Comparison of ENCODE assay signal across 18 cellular contexts in the genomic region with DNA sequence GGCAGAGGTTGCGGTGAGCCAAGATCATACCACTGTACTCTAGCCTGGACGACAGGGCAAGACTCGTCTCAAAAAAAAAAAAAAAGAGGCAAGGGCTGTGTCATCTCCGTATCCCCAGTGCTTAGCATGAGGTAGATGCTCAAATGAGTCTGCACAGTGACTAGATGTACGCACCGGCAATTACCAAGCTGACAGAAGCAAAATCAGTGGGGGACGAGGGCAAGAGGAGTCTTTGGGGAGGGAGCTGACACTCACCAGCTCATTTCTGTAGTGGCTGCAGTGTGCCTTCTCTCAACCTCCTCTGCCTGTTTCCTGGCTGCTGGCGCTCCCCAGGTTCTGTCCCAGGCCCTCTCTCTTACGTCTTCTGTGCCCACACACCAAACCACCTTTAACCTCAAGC.
DNase-seq lines count a peak whose midpoint lies in the region; ATAC-seq and TF ChIP-seq lines count a peak whose summit lies in the region.
"Had no signal": no experiment of that assay in that cellular context is flagged by ENCODE, and none has a peak within 500 bp of the region (broad histone marks: within the 10 kb centered on the region; RNA-seq: fewer than 3 reads in every experiment).

No MANE protein-coding gene starts in this region.

- H3K4me3 ChIP-seq in heart left ventricle = no peak overlapping the region
- H3K4me3 ChIP-seq in ascending aorta = no peak overlapping the region
- no peak overlapping the region for H3K4me3 ChIP-seq in upper lobe of left lung
- H3K4me3 ChIP-seq: skin epidermis had no signal

- H3K27me3 Mint-ChIP-seq in osteocyte (ENCODE audit: unreplicated experiment) = no peaks in the 10 kb centered on the region
- H3K27me3 Mint-ChIP-seq: CD4-positive, CD25-positive, alpha-beta regulatory T cell had no signal

- 87 to 91% (median 88%) methylated on average over 9 of the region's 9 CpGs for WGBS in heart left ventricle, 4 donors
- 91 to 94% methylated on average over 9 of the region's 9 CpGs for WGBS in upper lobe of left lung, 2 donors

- H3K9me3 ChIP-seq in heart left ventricle (no peaks in the 10 kb centered on the region), ascending aorta (no peaks in the 10 kb centered on the region), upper lobe of left lung (no peaks in the 10 kb centered on the region)

- H3K4me1 Mint-ChIP-seq in osteocyte (ENCODE audit: unreplicated experiment) = peaks cover 76% of the 10 kb centered on the region

- peak overlapping the region; percentile 68 for H3K27ac Mint-ChIP-seq in osteocyte (ENCODE audit: unreplicated experiment)

- no peak for TF ChIP-seq POLR2A in heart left ventricle (IDR thresholded peaks at IDR 0.05)
- no peak for TF ChIP-seq POLR2A in upper lobe of left lung (IDR thresholded peaks at IDR 0.05)

- no peak for TF ChIP-seq EP300 in upper lobe of left lung (IDR thresholded peaks at IDR 0.05)

- no peak overlapping the region for H3K4me3 Mint-ChIP-seq in osteocyte (ENCODE audit: unreplicated experiment)
- H3K4me3 Mint-ChIP-seq: CD4-positive, CD25-positive, alpha-beta regulatory T cell; mesothelial cell of epicardium had no signal

- ATAC-seq in heart left ventricle = no peak
- ATAC-seq in left cardiac atrium = no peak
- ATAC-seq in upper lobe of left lung (ENCODE audit: low FRiP score in 2 of 2) = no peak
- no peak for ATAC-seq in HG02973 (IDR thresholded peaks at IDR 0.05; ENCODE audit: unreplicated experiment)

- H3K4me1 ChIP-seq in heart left ventricle (peaks cover 26 to 99% (median 83%) of the 10 kb centered on the region in 12 donors), ascending aorta (peaks cover 36 to 84% of the 10 kb centered on the region in 2 donors), upper lobe of left lung (peaks cover 46 to 65% (median 49%) of the 10 kb centered on the region in 4 donors)

- H3K36me3 Mint-ChIP-seq in osteocyte (ENCODE audit: unreplicated experiment) = peaks cover 6% of the 10 kb centered on the region
- H3K36me3 Mint-ChIP-seq: mesothelial cell of epicardium had no signal

- H3K27ac ChIP-seq in heart left ventricle = peak overlapping the region in 11 of 12 donors; percentile 6 to 92 (median 54)
- H3K27ac ChIP-seq in ascending aorta = peak overlapping the region; percentile 64 to 98
- peak overlapping the region in 3 of 4 donors; percentile 33 to 59 (median 54) for H3K27ac ChIP-seq in upper lobe of left lung

- H3K9me3 Mint-ChIP-seq in osteocyte (ENCODE audit: unreplicated experiment) = no peaks in the 10 kb centered on the region
- H3K9me3 Mint-ChIP-seq: CD4-positive, CD25-positive, alpha-beta regulatory T cell; mesothelial cell of epicardium had no signal

- no peaks in the 10 kb centered on the region for H3K27me3 ChIP-seq in heart left ventricle
- no peaks in the 10 kb centered on the region for H3K27me3 ChIP-seq in ascending aorta
- H3K27me3 ChIP-seq in upper lobe of left lung = no peaks in the 10 kb centered on the region

- no peak for TF ChIP-seq CTCF in heart left ventricle (IDR thresholded peaks at IDR 0.05)
- TF ChIP-seq CTCF in ascending aorta (IDR thresholded peaks at IDR 0.05) = no peak
- no peak for TF ChIP-seq CTCF in osteocyte (IDR thresholded peaks at IDR 0.05)
- TF ChIP-seq CTCF in upper lobe of left lung (IDR thresholded peaks at IDR 0.05) = no peak

- H3K36me3 ChIP-seq in heart left ventricle (peaks cover 0 to 6% (median 0%) of the 10 kb centered on the region in 9 donors), ascending aorta (peaks cover 0 to 3% of the 10 kb centered on the region in 2 donors), upper lobe of left lung (peaks cover 0 to 9% (median 0%) of the 10 kb centered on the region in 4 donors)

- DNase-seq in heart left ventricle (no peak), left cardiac atrium (no peak), ascending aorta (ENCODE audit: low spot score in 2 of 2) (peak in 1 of 2 donors; percentile 52), osteocyte (ENCODE audit: extremely low spot score, unreplicated experiment) (no peak), upper lobe of left lung (no peak), SK-N-DZ (ENCODE audit: low spot score) (no peak)
- no peak for DNase-seq in activated CD4-positive, CD25-positive, alpha-beta regulatory T cell (lab: John Stamatoyannopoulos, UW)
- DNase-seq: activated CD8-positive, alpha-beta memory T cell treated with anti-CD3 and anti-CD28 coated beads, Interleukin-2, amount 50 U/mL, for 4 hours; activated naive CD4-positive, alpha-beta T cell treated with Interleukin-2 at 50 U/mL for 16 hours; CD4-positive, CD25-positive, alpha-beta regulatory T cell; DMS79 treated with DMSO at 0.1 percent for 48 hours; NCI-H1105 treated with DMSO at 0.1 percent for 48 hours; NCI-H2171 treated with DMSO at 0.1 percent for 48 hours; occipital lobe; stimulated activated CD4-positive, alpha-beta T cell treated with anti-CD3 and anti-CD28 coated beads, Interleukin-4, amount 100 ng/mL, for 4 hours had no signal

- intact Hi-C loops in heart left ventricle (cut with DNase I) (loop anchor here in 1 of 10 donors (10.0 kb wide), 1 partner anchor 70 kb away; a partner anchor contains a TSS), left cardiac atrium (cut with DNase I) (no loop called here), ascending aorta (cut with DNase I) (loop anchor here (1.0 to 5.0 kb wide), 2 partner anchors 14 to 38 kb away; no protein-coding TSS in a partner anchor)
